In genomic region chr1:214473392-214473791, GRCh38 we compare ENCODE assay signal across 18 cellular contexts.
A peak's percentile ranks its signal among the peaks of the same experiment; 100 is the strongest.
DNase-seq lines count a peak whose midpoint lies in the region; ATAC-seq and TF ChIP-seq lines count a peak whose summit lies in the region.
"Had no signal": no experiment of that assay in that cellular context is flagged by ENCODE, and none has a peak within 500 bp of the region (broad histone marks: within the 10 kb centered on the region; RNA-seq: fewer than 3 reads in every experiment).

No MANE protein-coding gene starts in this region.

- no peak overlapping the region for H4K5ac ChIP-seq in IMR-90 (ENCODE audit: low read depth, low read length)

- CTCF ChIA-PET in IMR-90 (lab: Yijun Ruan, JAX): no interaction called here

- POLR2A ChIA-PET in IMR-90 (lab: Charles Lee; ENCODE audit: unreplicated experiment): interaction anchor here (0.5 kb wide), 1 partner anchor 46 kb away, joined by 3 read pairs; no protein-coding TSS in a partner anchor

- H2BK15ac ChIP-seq in IMR-90 (ENCODE audit: low read depth, low read length): no peak overlapping the region
- no peak overlapping the region for H2BK15ac ChIP-seq in mesenchymal stem cell (ENCODE audit: low read depth, poor library complexity, severe bottlenecking)

- H3K9ac ChIP-seq in IMR-90 (ENCODE audit: low read depth, low read length): no peak overlapping the region
- H3K9ac ChIP-seq in mesenchymal stem cell (ENCODE audit: low read length): no peak overlapping the region
- H3K9ac ChIP-seq: BLaER1, KMS-11 had no signal

- H4K91ac ChIP-seq in IMR-90 (ENCODE audit: insufficient read depth, low read depth, low read length) (no peak overlapping the region), mesenchymal stem cell (ENCODE audit: low read length) (no peak overlapping the region)

- DNase-seq in AG10803 (ENCODE audit: low read depth) (peak; percentile 90), IMR-90 (peak; percentile 76), choroid plexus epithelial cell (ENCODE audit: low read depth) (peak; percentile 84), mesenchymal stem cell (peak; percentile 89), NCI-H524 treated with DMSO at 0.1 percent for 48 hours (lab: John Stamatoyannopoulos, UW) (no peak), right atrium auricular region (ENCODE audit: low spot score) (no peak), KBM-7 (no peak), SJCRH30 (no peak)
- DNase-seq: activated CD4-positive, alpha-beta T cell treated with anti-CD3 and anti-CD28 coated beads, Interleukin-2, amount 50 U/mL, for 4 hours; dorsolateral prefrontal cortex; foreskin melanocyte; GOT3; NCI-H1417; NCI-H2227 treated with DMSO at 0.1 percent for 48 hours had no signal

- no TSS peak for BruUV-seq in IMR-90 (replicated peaks; lab: Mats Ljungman, UMichigan)

- H2BK120ac ChIP-seq in IMR-90 (ENCODE audit: low read depth, low read length): no peak overlapping the region
- H2BK120ac ChIP-seq in mesenchymal stem cell (ENCODE audit: low read depth, low read length): no peak overlapping the region

- no peak for TF ChIP-seq POLR2A in IMR-90 (IDR thresholded peaks at IDR 0.05; ENCODE audit: low read depth, low read length)

- H3K27ac ChIP-seq in IMR-90 (ENCODE audit: insufficient read depth, low read length): no peak overlapping the region
- peak overlapping the region; percentile 20 for H3K27ac ChIP-seq in mesenchymal stem cell (ENCODE audit: low read length, poor library complexity, severe bottlenecking)
- no peak overlapping the region for H3K27ac ChIP-seq in right atrium auricular region
- no peak overlapping the region for H3K27ac ChIP-seq in SJCRH30
- H3K27ac ChIP-seq: ascending aorta, BLaER1, dorsolateral prefrontal cortex, KMS-11 had no signal

- dilution Hi-C loops in IMR-90 (cut with HindIII; ENCODE audit: low sequenced_read_pairs, unreplicated experiment): no loop called here

- H3K14ac ChIP-seq in IMR-90 (replicated peaks; ENCODE audit: low read depth, low read length) (no peak overlapping the region), mesenchymal stem cell (ENCODE audit: low read length in 2 of 2) (no peak overlapping the region)

- H4K20me1 ChIP-seq in IMR-90 (ENCODE audit: insufficient read depth, low read length): peaks cover 48% of the 10 kb centered on the region
- H4K20me1 ChIP-seq: BLaER1 had no signal

- peak; percentile 62 for ATAC-seq in IMR-90 (ENCODE audit: low read depth)

- H3K9me3 ChIP-seq in IMR-90 (ENCODE audit: control insufficient read depth, insufficient read depth, low read length) (no peaks in the 10 kb centered on the region), mesenchymal stem cell (ENCODE audit: control insufficient read depth, low read length) (no peaks in the 10 kb centered on the region), right atrium auricular region (no peaks in the 10 kb centered on the region), SJCRH30 (replicated peaks) (no peaks in the 10 kb centered on the region)
- H3K9me3 ChIP-seq: ascending aorta, BLaER1 had no signal

- no peak overlapping the region for H3K18ac ChIP-seq in IMR-90 (ENCODE audit: low read depth, low read length)
- H3K18ac ChIP-seq in mesenchymal stem cell (ENCODE audit: low read depth in 1 of 2, low read length in 2 of 2): no peak overlapping the region

- H2AK5ac ChIP-seq in IMR-90 (ENCODE audit: low read depth, low read length) (no peak overlapping the region), mesenchymal stem cell (ENCODE audit: low read length, severe bottlenecking) (no peak overlapping the region)

- in situ Hi-C loops in IMR-90 (cut with MboI; ENCODE audit: low sequenced_read_pairs) (no loop called here), KBM-7 (cut with MboI; ENCODE audit: low pct_unique_long_range_greater_than_20kb, low sequenced_read_pairs) (no loop called here)

- no peak overlapping the region for H3K56ac ChIP-seq in IMR-90 (ENCODE audit: extremely low read depth, insufficient read depth, low read length)

- H2BK12ac ChIP-seq in mesenchymal stem cell (ENCODE audit: low read length in 2 of 2): no peak overlapping the region

- no peaks in the 10 kb centered on the region for H3K36me3 ChIP-seq in IMR-90 (ENCODE audit: control insufficient read depth, insufficient read depth, low read length)
- H3K36me3 ChIP-seq in mesenchymal stem cell (ENCODE audit: control insufficient read depth in 1 of 2, insufficient read depth in 2 of 2, low read depth in 1 of 2, low read length in 2 of 2): peaks cover 0 to 3% of the 10 kb centered on the region in 2 experiments
- H3K36me3 ChIP-seq in right atrium auricular region: no peaks in the 10 kb centered on the region
- no peaks in the 10 kb centered on the region for H3K36me3 ChIP-seq in SJCRH30
- H3K36me3 ChIP-seq: ascending aorta, BLaER1 had no signal

- TF ChIP-seq RAD21 in IMR-90 (IDR thresholded peaks at IDR 0.05; ENCODE audit: low read length): no peak

- WGBS in IMR-90 (ENCODE audit: extremely low coverage in 2 of 2, insufficient read length in 1 of 2), 2 experiments: no CpG with 5 or more reads among the region's 1 CpG
- 100% methylated on average over 1 of the region's 1 CpG for WGBS in mesenchymal stem cell

- H4K8ac ChIP-seq in IMR-90 (ENCODE audit: low read depth in 2 of 2, low read length in 2 of 2) (no peak overlapping the region; a peak in 1 of 4 replicates), mesenchymal stem cell (ENCODE audit: low read length) (no peak overlapping the region)

- intact Hi-C loops in IMR-90 (cut with micrococcal nuclease): no loop called here

- peaks cover 18% of the 10 kb centered on the region for H3K9me1 ChIP-seq in IMR-90 (ENCODE audit: insufficient read depth, low read length)

- no peak overlapping the region for H2BK20ac ChIP-seq in IMR-90 (ENCODE audit: low read depth, low read length)

- H3K4me2 ChIP-seq in IMR-90 (ENCODE audit: low read depth, low read length) (no peak overlapping the region), mesenchymal stem cell (ENCODE audit: low read length, poor library complexity, severe bottlenecking) (no peak overlapping the region)
- H3K4me2 ChIP-seq: BLaER1, KMS-11 had no signal

- TF ChIP-seq CTCF in AG10803 (conservative IDR thresholded peaks at IDR 0.05; ENCODE audit: low read length): no peak
- TF ChIP-seq CTCF in IMR-90 (conservative IDR thresholded peaks at IDR 0.05; ENCODE audit: low read depth, low read length): no peak
- TF ChIP-seq CTCF in choroid plexus epithelial cell (conservative IDR thresholded peaks at IDR 0.05; ENCODE audit: low read depth, low read length): no peak
- TF ChIP-seq CTCF in right atrium auricular region (IDR thresholded peaks at IDR 0.05): no peak

- no peak overlapping the region for H3K4me3 ChIP-seq in AG10803 (ENCODE audit: low read length)
- no peak overlapping the region for H3K4me3 ChIP-seq in IMR-90 (ENCODE audit: insufficient read depth, low read depth, low read length)
- H3K4me3 ChIP-seq in choroid plexus epithelial cell (ENCODE audit: low read depth, low read length): no peak overlapping the region
- H3K4me3 ChIP-seq in mesenchymal stem cell (ENCODE audit: insufficient read depth in 1 of 2, low read depth in 1 of 2, low read length in 2 of 2): no peak overlapping the region
- H3K4me3 ChIP-seq in right atrium auricular region: no peak overlapping the region
- no peak overlapping the region for H3K4me3 ChIP-seq in SJCRH30
- H3K4me3 ChIP-seq: ascending aorta, BLaER1, dorsolateral prefrontal cortex, SK-N-MC had no signal

- no peak overlapping the region for H3K4ac ChIP-seq in IMR-90 (ENCODE audit: low read depth, low read length)
- H3K4ac ChIP-seq in mesenchymal stem cell (ENCODE audit: low read depth in 1 of 2, low read length in 2 of 2): no peak overlapping the region

- H3K27me3 ChIP-seq in IMR-90 (ENCODE audit: control insufficient read depth, insufficient read depth, low read length) (no peaks in the 10 kb centered on the region), mesenchymal stem cell (ENCODE audit: control insufficient read depth in 1 of 2, insufficient read depth in 1 of 2, low read length in 2 of 2) (no peaks in the 10 kb centered on the region), right atrium auricular region (no peaks in the 10 kb centered on the region), SJCRH30 (no peaks in the 10 kb centered on the region)
- H3K27me3 ChIP-seq: ascending aorta, BLaER1, dorsolateral prefrontal cortex had no signal

- no peak overlapping the region for H3K23ac ChIP-seq in IMR-90 (ENCODE audit: low read depth, low read length)
- H3K23ac ChIP-seq in mesenchymal stem cell (ENCODE audit: low read length in 2 of 2): no peak overlapping the region

- H2AFZ ChIP-seq in IMR-90 (replicated peaks; ENCODE audit: low read length, poor library complexity): no peak overlapping the region
- H2AFZ ChIP-seq in mesenchymal stem cell (ENCODE audit: low read depth, low read length): no peak overlapping the region

- H2BK5ac ChIP-seq in IMR-90 (ENCODE audit: low read depth, low read length, poor library complexity, severe bottlenecking) (no peak overlapping the region), mesenchymal stem cell (ENCODE audit: low read depth, low read length, poor library complexity, severe bottlenecking) (no peak overlapping the region)

- H3K4me1 ChIP-seq in IMR-90 (ENCODE audit: control insufficient read depth, insufficient read depth, low read length) (peaks cover 21% of the 10 kb centered on the region), mesenchymal stem cell (ENCODE audit: control insufficient read depth, insufficient read depth, low read depth, low read length) (peaks cover 12% of the 10 kb centered on the region), right atrium auricular region (peaks cover 0 to 10% of the 10 kb centered on the region in 2 donors), SJCRH30 (no peaks in the 10 kb centered on the region)
- H3K4me1 ChIP-seq: ascending aorta had no signal

- H2AK9ac ChIP-seq in IMR-90 (replicated peaks; ENCODE audit: low read depth, low read length, poor library complexity): no peak overlapping the region

- H3K79me1 ChIP-seq in IMR-90 (ENCODE audit: low read depth in 1 of 2, low read length in 2 of 2) (peaks cover 42 to 75% of the 10 kb centered on the region in 2 experiments), mesenchymal stem cell (replicated peaks; ENCODE audit: low read length, poor library complexity, severe bottlenecking) (no peaks in the 10 kb centered on the region)

TF ChIP-seq in IMR-90, 13 proteins besides CTCF, POLR2A, EP300 and RAD21:
- TF ChIP-seq BHLHE40 (IDR thresholded peaks at IDR 0.05; ENCODE audit: low read depth, low read length) (no peak), MAFK (IDR thresholded peaks at IDR 0.05; ENCODE audit: low read depth, low read length) (no peak), CEBPB (IDR thresholded peaks at IDR 0.05; ENCODE audit: low read depth, low read length) (peak; percentile 78; the same call in 1 of the 2 replicates)

Comparison
In these comparisons a context has a peak if more than half of its experiments do, and no peak if none do; other contexts are left out.
1. DNase-seq: peak in AG10803 (single experiment), IMR-90 (single experiment), choroid plexus epithelial cell (single experiment) and mesenchymal stem cell (single experiment); none in NCI-H524 treated with DMSO at 0.1 percent for 48 hours (single experiment), right atrium auricular region (single experiment), KBM-7 (single experiment) and SJCRH30 (0 of 2).